In the genomic region with DNA sequence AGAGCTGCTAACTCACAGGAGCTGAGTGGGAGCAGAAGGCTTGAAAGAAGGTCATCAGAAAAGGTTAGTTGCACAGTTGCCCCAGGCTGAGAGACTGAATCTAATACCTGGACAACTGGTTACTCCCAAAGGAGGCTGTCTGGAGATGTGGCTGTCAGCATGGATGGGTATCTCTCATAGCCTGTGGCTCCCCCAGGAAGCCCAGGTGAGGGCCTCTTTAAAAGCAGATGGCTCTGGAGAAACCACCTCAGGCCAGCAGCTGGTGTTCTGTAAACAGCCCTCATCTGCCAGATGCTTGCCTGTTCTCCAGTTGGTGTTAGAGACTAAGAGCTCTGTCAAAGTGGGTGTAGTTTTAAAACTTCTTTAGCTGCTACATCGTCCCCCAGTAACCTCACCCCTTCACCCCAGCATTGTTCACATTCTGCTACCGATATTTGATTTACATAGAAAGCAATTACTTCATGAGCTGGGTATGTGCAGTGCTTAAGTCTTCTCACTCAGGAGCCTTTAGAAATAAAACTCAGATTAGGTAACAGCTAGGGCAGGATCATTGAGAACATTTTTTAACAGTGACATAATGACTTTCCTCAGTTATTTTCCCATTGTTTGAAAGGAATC, we compare ENCODE assay signal across 10 cellular contexts. TPM values are rescaled to one million over a fixed set of nuclear protein-coding genes. Genes with fewer than 3 reads are reported as not detected.
DNase-seq lines count a peak whose midpoint lies in the region; ATAC-seq, FAIRE-seq and TF ChIP-seq lines count a peak whose summit lies in the region.
"Had no signal": no experiment of that assay in that cellular context is flagged by ENCODE, and none has a peak within 500 bp of the region (broad histone marks: within the 10 kb centered on the region; RNA-seq: fewer than 3 reads in every experiment).

No MANE protein-coding gene starts in this region.

- no peaks in the 10 kb centered on the region for H3K79me2 ChIP-seq in keratinocyte (ENCODE audit: control insufficient read depth, insufficient read depth, low read length)

- H3K36me3 ChIP-seq in MG63 (no peaks in the 10 kb centered on the region), keratinocyte (ENCODE audit: control insufficient read depth in 2 of 2, extremely low read depth in 1 of 2, insufficient read depth in 2 of 2, low read length in 2 of 2) (no peaks in the 10 kb centered on the region)
- H3K36me3 ChIP-seq: thoracic aorta had no signal

- dilution Hi-C loops in keratinocyte (cut with MboI; ENCODE audit: extremely low pct_ligation_motif_present, low sequenced_read_pairs) = no loop called here

- no peak overlapping the region for H3K9ac ChIP-seq in keratinocyte (ENCODE audit: control insufficient read depth, extremely low read depth, insufficient read depth, low read length)

- no peaks in the 10 kb centered on the region for H4K20me1 ChIP-seq in keratinocyte (ENCODE audit: control insufficient read depth, extremely low read depth, insufficient read depth, low read length)

- no peak overlapping the region for H3K27ac ChIP-seq in keratinocyte (ENCODE audit: control insufficient read depth, insufficient read depth, low read length)
- H3K27ac ChIP-seq: thoracic aorta had no signal

- H3K4me3 ChIP-seq in AG10803 (ENCODE audit: low read length) (no peak overlapping the region), MG63 (no peak overlapping the region), keratinocyte (ENCODE audit: control insufficient read depth in 2 of 3, extremely low read depth in 1 of 3, insufficient read depth in 2 of 3, low read depth in 1 of 3, low read length in 3 of 3) (no peak overlapping the region)
- H3K4me3 ChIP-seq: thoracic aorta had no signal

- H2AFZ ChIP-seq in keratinocyte (ENCODE audit: control insufficient read depth, low read length) = no peak overlapping the region

- H3K4me2 ChIP-seq in keratinocyte (ENCODE audit: control insufficient read depth, extremely low read depth, insufficient read depth, low read depth, low read length) = no peak overlapping the region

- H3K27me3 ChIP-seq in MG63 (no peaks in the 10 kb centered on the region), keratinocyte (ENCODE audit: control insufficient read depth, extremely low read depth, insufficient read depth, low read length) (no peaks in the 10 kb centered on the region)

- H3K9me3 ChIP-seq in MG63 (no peaks in the 10 kb centered on the region), keratinocyte (ENCODE audit: control insufficient read depth, low read depth, low read length) (no peaks in the 10 kb centered on the region)
- H3K9me3 ChIP-seq: Caco-2, thoracic aorta had no signal

- ATAC-seq in GM21825 (IDR thresholded peaks at IDR 0.05; ENCODE audit: unreplicated experiment) = no peak

- H3K4me1 ChIP-seq in keratinocyte (ENCODE audit: control insufficient read depth, extremely low read depth, insufficient read depth, low read length) = peaks cover 8% of the 10 kb centered on the region
- H3K4me1 ChIP-seq: Caco-2 had no signal

- H3K9me1 ChIP-seq in keratinocyte (ENCODE audit: control insufficient read depth, extremely low read depth, insufficient read depth, low read length) = no peaks in the 10 kb centered on the region

- no peak for TF ChIP-seq CTCF in AG10803 (conservative IDR thresholded peaks at IDR 0.05; ENCODE audit: low read length)
- TF ChIP-seq CTCF in keratinocyte (optimal IDR thresholded peaks at IDR 0.05 in 1 of 3, IDR thresholded peaks at IDR 0.05 in 1 of 3, conservative IDR thresholded peaks at IDR 0.05 in 1 of 3; ENCODE audit: extremely low read depth in 1 of 3, insufficient read depth in 2 of 3, low read length in 3 of 3) = no peak

- peak; percentile 41 for FAIRE-seq in keratinocyte (lab: Jason Lieb, UNC)

- DNase-seq in AG10803 (ENCODE audit: low read depth) (peak; percentile 91), MG63 (peak; percentile 35), SHP77 treated with DMSO at 0.1 percent for 48 hours (lab: John Stamatoyannopoulos, UW) (peak; percentile 84), keratinocyte (ENCODE audit: low read depth, low spot score) (no peak), NCI-H1048 (lab: John Stamatoyannopoulos, UW) (no peak), epidermal melanocyte (ENCODE audit: insufficient read length, low spot score) (no peak), NCI-H1436 (lab: John Stamatoyannopoulos, UW) (no peak)

RNA-seq across cellular contexts. Expression of a gene that starts 25.8 kb away (rescaled TPM):
- 0.27 and 2.6 TPM in 2 replicates for total RNA-seq in MG63 (2014; rRNA removed; shearing (Covaris generic); ENCODE audit: low replicate concordance)
- polyA plus RNA-seq in keratinocyte = 0.10 to 0.19 TPM (median 0.18 TPM) in 3 replicates
- 0.06 TPM for polyA plus RNA-seq in keratinocyte (2011; ENCODE audit: low read depth)
- polyA plus RNA-seq in keratinocyte (2011; cell fraction: cytosol; rRNA removed) = 0.18 and 0.46 TPM in 2 replicates
- 0.41 and 0.51 TPM in 2 replicates for polyA plus RNA-seq in keratinocyte (2011; cell fraction: nucleus; rRNA removed)
- 0.21 and 0.26 TPM in 2 replicates for polyA plus RNA-seq in keratinocyte (2012; ENCODE audit: low replicate concordance)
- polyA minus RNA-seq in keratinocyte = 0.03 TPM in 1 of 3 replicates, not detected in the others
- polyA minus RNA-seq in keratinocyte (2011; cell fraction: cytosol; rRNA and poly(A)+ RNA removed) = not detected
- polyA minus RNA-seq in keratinocyte (2011; cell fraction: nucleus; rRNA and poly(A)+ RNA removed) = 0.85 TPM in 1 of 2 replicates, not detected in the other

Comparison
In these comparisons a context has a peak if more than half of its experiments do, and no peak if none do; other contexts are left out.
1. DNase-seq: peak in AG10803 (single experiment), MG63 (single experiment) and SHP77 treated with DMSO at 0.1 percent for 48 hours (single experiment); none in keratinocyte (single experiment), NCI-H1048 (single experiment), epidermal melanocyte (single experiment) and NCI-H1436 (single experiment).